Comparison of ENCODE assay signal across 2 cellular contexts in genomic region chr14:91139776-91140175, GRCh38.
A peak's percentile ranks its signal among the peaks of the same experiment; 100 is the strongest.
TF ChIP-seq lines count a peak whose summit lies in the region.

No MANE protein-coding gene starts in this region.

TF ChIP-seq in K562, 482 proteins besides CTCF, POLR2A, EP300 and RAD21:
- peak; percentile 53 for TF ChIP-seq NFE2 (IDR thresholded peaks at IDR 0.05; ENCODE audit: low read depth)
- TF ChIP-seq RAD51 (IDR thresholded peaks at IDR 0.05; ENCODE audit: borderline replicate concordance, low read depth): peak; percentile 16; the same call in 1 of the 2 replicates
- TF ChIP-seq CBFA2T2 (conservative IDR thresholded peaks at IDR 0.05): 0 out of 2 replicates have a peak, but pooled peaks have one; percentile 7
- TF ChIP-seq ZNF695 (CRISPR knock-in tag; IDR thresholded peaks at IDR 0.05): no peak
- no peak for TF ChIP-seq TRIM28 (IDR thresholded peaks at IDR 0.05)
- TF ChIP-seq HDAC1 (IDR thresholded peaks at IDR 0.05): no peak
- no peak for TF ChIP-seq GATA2 (CRISPR knock-in tag; IDR thresholded peaks at IDR 0.05)
- TF ChIP-seq THRB (CRISPR knock-in tag; conservative IDR thresholded peaks at IDR 0.05): no peak
- no peak for TF ChIP-seq ZFP36 (IDR thresholded peaks at IDR 0.05; ENCODE audit: low read depth, low read length, partially characterized antibody)
- no peak for TF ChIP-seq ATF2 (CRISPR knock-in tag; IDR thresholded peaks at IDR 0.05)
- TF ChIP-seq TFE3 (CRISPR knock-in tag; IDR thresholded peaks at IDR 0.05): peak; percentile 76
- TF ChIP-seq ZNF23 (CRISPR knock-in tag; IDR thresholded peaks at IDR 0.05): no peak
- no peak for TF ChIP-seq ZBTB26 (CRISPR knock-in tag; IDR thresholded peaks at IDR 0.05)
- TF ChIP-seq E2F3 (CRISPR knock-in tag; IDR thresholded peaks at IDR 0.05): no peak
- TF ChIP-seq MAFG (tag; conservative IDR thresholded peaks at IDR 0.05): peak; percentile 38; the same call in 1 of the 2 replicates
- no peak for TF ChIP-seq SRF (CRISPR knock-in tag; IDR thresholded peaks at IDR 0.05)
- TF ChIP-seq USF2 (CRISPR knock-in tag; IDR thresholded peaks at IDR 0.05): 0 out of 2 replicates have a peak, but pooled peaks have one; percentile 17
- no peak for TF ChIP-seq SMAD3 (CRISPR knock-in tag; conservative IDR thresholded peaks at IDR 0.05)
- no peak for TF ChIP-seq NBN (IDR thresholded peaks at IDR 0.05; ENCODE audit: low read depth)
- TF ChIP-seq TCF15 (CRISPR knock-in tag; IDR thresholded peaks at IDR 0.05): no peak

TF ChIP-seq in GM12891, 5 proteins besides CTCF, POLR2A, EP300 and RAD21:
- TF ChIP-seq TAF1 (IDR thresholded peaks at IDR 0.05; ENCODE audit: low read depth, low read length) (no peak), SPI1 (IDR thresholded peaks at IDR 0.05; ENCODE audit: low read depth, low read length) (no peak), PAX5 (IDR thresholded peaks at IDR 0.05; ENCODE audit: insufficient read depth, low read length, severe bottlenecking) (no peak), POU2F2 (IDR thresholded peaks at IDR 0.05; ENCODE audit: low read depth, low read length) (no peak), POLR2AphosphoS5 (IDR thresholded peaks at IDR 0.05; ENCODE audit: low read depth, low read length) (no peak)
TF ChIP-seq in GM12891: peak in this region for 0.
